In the genomic region with DNA sequence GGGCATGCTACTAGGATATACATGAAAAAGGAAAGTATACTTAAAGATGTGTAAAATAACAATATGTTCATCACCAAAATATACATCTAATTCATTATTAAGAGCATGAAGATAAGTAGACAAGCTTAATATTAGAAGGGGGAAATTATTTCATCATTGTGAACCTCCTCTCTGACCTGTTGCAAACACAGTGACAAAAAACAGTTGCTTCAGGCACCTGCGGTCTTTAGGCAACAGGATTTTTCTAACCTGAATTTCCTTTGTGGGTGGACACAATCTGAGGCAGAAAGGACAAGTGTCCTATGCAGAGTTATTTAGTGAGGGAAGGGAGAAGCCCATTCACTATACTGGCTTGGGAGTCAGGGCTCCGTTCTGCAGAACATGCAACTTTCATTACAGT, we compare ENCODE assay signal across 26 cellular contexts. TPM values are rescaled to one million over a fixed set of nuclear protein-coding genes. Genes with fewer than 3 reads are reported as not detected.
"Had no signal": no experiment of that assay in that cellular context is flagged by ENCODE, and none has a peak within 500 bp of the region (broad histone marks: within the 10 kb centered on the region; RNA-seq: fewer than 3 reads in every experiment).

No MANE protein-coding gene starts in this region.

- H3K4me3 Mint-ChIP-seq: activated CD4-positive, alpha-beta T cell treated with anti-CD3 and anti-CD28 coated beads, Interleukin-2, amount 10 ng/mL, durations not matched to agents 24 days and 14 days; activated CD8-positive, alpha-beta T cell treated with anti-CD3 and anti-CD28 coated beads for 36 hours; activated naive CD4-positive, alpha-beta T cell treated with anti-CD3 and anti-CD28 coated beads, Interleukin-2, amount 50 U/mL, for 24 hours; activated naive CD8-positive, alpha-beta T cell treated with anti-CD3 and anti-CD28 coated beads, Interleukin-2, amount 50 U/mL, for 24 hours; central memory CD8-positive, alpha-beta T cell; dendritic cell treated with granulocyte-macrophage colony-stimulating factor and Interleukin-4, amounts not matched to agents 40 ng/mL and 50 ng/mL, for 4 days; naive B cell; stimulated activated memory B cell treated with anti-CD40 and anti-IgM and Interleukin-4, amounts not matched to agents 10 μg/mL and 1 μg/mL and 100 μg/mL, for 72 hours; T-helper 17 cell had no signal

- H3K4me3 ChIP-seq: esophagus muscularis mucosa, right lobe of liver, stomach, tibial nerve, uterus had no signal

- H3K36me3 Mint-ChIP-seq: activated naive CD4-positive, alpha-beta T cell treated with anti-CD3 and anti-CD28 coated beads, Interleukin-2, amount 50 U/mL, for 24 hours; naive B cell; stimulated activated memory B cell treated with anti-CD40 and anti-IgM and Interleukin-4, amounts not matched to agents 10 μg/mL and 1 μg/mL and 100 μg/mL, for 72 hours had no signal

- H3K27ac Mint-ChIP-seq: activated CD4-positive, alpha-beta T cell treated with anti-CD3 and anti-CD28 coated beads, Interleukin-2, amount 10 ng/mL, durations not matched to agents 24 days and 14 days; activated CD8-positive, alpha-beta T cell treated with anti-CD3 and anti-CD28 coated beads for 36 hours; activated naive CD4-positive, alpha-beta T cell treated with anti-CD3 and anti-CD28 coated beads, Interleukin-2, amount 50 U/mL, for 24 hours; activated naive CD8-positive, alpha-beta T cell treated with anti-CD3 and anti-CD28 coated beads, Interleukin-2, amount 50 U/mL, for 24 hours; activated T-helper 2 cell treated with anti-CD3 and anti-CD28 coated beads, Interferon-gamma antibody, Interleukin-2, Interleukin-4, amounts not matched to agents 10 μg/mL and 5 μg/mL and 100 μg/mL, durations not matched to agents 14 hours and 24 hours and 36 hours; dendritic cell treated with granulocyte-macrophage colony-stimulating factor and Interleukin-4, amounts not matched to agents 40 ng/mL and 50 ng/mL, for 4 days; stimulated activated memory B cell treated with anti-CD40 and anti-IgM and Interleukin-4, amounts not matched to agents 10 μg/mL and 1 μg/mL and 100 μg/mL, for 72 hours; T-helper 17 cell had no signal

- H3K4me1 ChIP-seq: foreskin keratinocyte, right lobe of liver, uterus had no signal

- DNase-seq: activated CD4-positive, alpha-beta T cell treated with anti-CD3 and anti-CD28 coated beads, Interleukin-2, amount 10 ng/mL, durations not matched to agents 24 days and 14 days; activated CD4-positive, CD25-positive, alpha-beta regulatory T cell treated with anti-CD3 and anti-CD28 coated beads, Interleukin-2, amount 50 U/mL, for 72 hours; activated CD8-positive, alpha-beta T cell treated with anti-CD3 and anti-CD28 coated beads for 36 hours; activated naive CD8-positive, alpha-beta T cell treated with anti-CD3 and anti-CD28 coated beads, Interleukin-2, amount 50 U/mL, for 24 hours; activated T-cell treated with anti-CD3 and anti-CD28 coated beads, Interleukin-2, amount 50 U/mL, for 48 hours; foreskin keratinocyte; left cardiac atrium; left ventricle myocardium superior; naive B cell; occipital lobe; right lobe of liver; small intestine; stimulated activated CD4-positive, alpha-beta T cell treated with anti-CD3 and anti-CD28 coated beads, Interleukin-4, amount 100 ng/mL, for 4 hours; stimulated activated CD8-positive, alpha-beta memory T cell treated with anti-CD3 and anti-CD28 coated beads, Interleukin-4, amount 100 ng/mL, for 48 hours; T-helper 17 cell; T1000; uterus had no signal

- H3K9me3 Mint-ChIP-seq: activated CD4-positive, alpha-beta T cell treated with anti-CD3 and anti-CD28 coated beads, Interleukin-2, amount 10 ng/mL, durations not matched to agents 24 days and 14 days; activated CD8-positive, alpha-beta T cell treated with anti-CD3 and anti-CD28 coated beads for 36 hours; activated naive CD4-positive, alpha-beta T cell treated with anti-CD3 and anti-CD28 coated beads, Interleukin-2, amount 50 U/mL, for 24 hours; activated T-helper 2 cell treated with anti-CD3 and anti-CD28 coated beads, Interferon-gamma antibody, Interleukin-2, Interleukin-4, amounts not matched to agents 10 μg/mL and 5 μg/mL and 100 μg/mL, durations not matched to agents 14 hours and 24 hours and 36 hours; central memory CD8-positive, alpha-beta T cell; dendritic cell treated with granulocyte-macrophage colony-stimulating factor and Interleukin-4, amounts not matched to agents 40 ng/mL and 50 ng/mL, for 4 days; stimulated activated memory B cell treated with anti-CD40 and anti-IgM and Interleukin-4, amounts not matched to agents 10 μg/mL and 1 μg/mL and 100 μg/mL, for 72 hours had no signal

- H3K9me3 ChIP-seq: esophagus muscularis mucosa, right lobe of liver, stomach, tibial nerve, uterus had no signal

- H3K4me1 Mint-ChIP-seq: activated CD4-positive, alpha-beta T cell treated with anti-CD3 and anti-CD28 coated beads, Interleukin-2, amount 10 ng/mL, durations not matched to agents 24 days and 14 days; activated naive CD4-positive, alpha-beta T cell treated with anti-CD3 and anti-CD28 coated beads, Interleukin-2, amount 50 U/mL, for 24 hours; activated naive CD8-positive, alpha-beta T cell treated with anti-CD3 and anti-CD28 coated beads, Interleukin-2, amount 50 U/mL, for 24 hours; central memory CD8-positive, alpha-beta T cell; naive B cell; stimulated activated memory B cell treated with anti-CD40 and anti-IgM and Interleukin-4, amounts not matched to agents 10 μg/mL and 1 μg/mL and 100 μg/mL, for 72 hours; T-helper 17 cell had no signal

- H3K27me3 ChIP-seq: right lobe of liver, tibial nerve, uterus had no signal

- ATAC-seq: activated CD8-positive, alpha-beta T cell treated with anti-CD3 and anti-CD28 coated beads for 36 hours; activated naive CD8-positive, alpha-beta T cell treated with anti-CD3 and anti-CD28 coated beads, Interleukin-2, amount 50 U/mL, for 24 hours; foreskin keratinocyte; stimulated activated memory B cell treated with anti-CD40 and anti-IgM and Interleukin-4, amounts not matched to agents 10 μg/mL and 1 μg/mL and 100 μg/mL, for 72 hours; T-helper 17 cell had no signal

- H3K36me3 ChIP-seq: esophagus muscularis mucosa, right lobe of liver, stomach, uterus had no signal

- H3K27ac ChIP-seq: esophagus muscularis mucosa, foreskin keratinocyte, right lobe of liver, stomach, tibial nerve, uterus had no signal

- H3K27me3 Mint-ChIP-seq: activated CD4-positive, alpha-beta T cell treated with anti-CD3 and anti-CD28 coated beads, Interleukin-2, amount 10 ng/mL, durations not matched to agents 24 days and 14 days; activated naive CD8-positive, alpha-beta T cell treated with anti-CD3 and anti-CD28 coated beads, Interleukin-2, amount 50 U/mL, for 24 hours; central memory CD8-positive, alpha-beta T cell; naive B cell had no signal

RNA-seq across cellular contexts. Expression of gene FREM2, which starts 6.3 kb away (rescaled TPM):
- total RNA-seq: activated CD8-positive, alpha-beta T cell treated with anti-CD3 and anti-CD28 coated beads for 36 hours; bronchial epithelial cell; T-helper 17 cell had no signal
